Comparison of ENCODE assay signal across 10 cellular contexts in genomic region chr12:68189766-68190700, GRCh38. TPM values are rescaled to one million over a fixed set of nuclear protein-coding genes. Genes with fewer than 3 reads are reported as not detected.
DNase-seq lines count a peak whose midpoint lies in the region; ATAC-seq and TF ChIP-seq lines count a peak whose summit lies in the region.
"Had no signal": no experiment of that assay in that cellular context is flagged by ENCODE, and none has a peak within 500 bp of the region (broad histone marks: within the 10 kb centered on the region; RNA-seq: fewer than 3 reads in every experiment).

No MANE protein-coding gene starts in this region.

- WGBS in lower leg skin, 2 donors, result 63 to 68% methylated on average over 4 of the region's 4 CpGs

- DNase-seq in GM04504 (ENCODE audit: low read depth), result peak; percentile 9
- peak; percentile 81 for DNase-seq in RPMI7951 (ENCODE audit: low read depth)
- peak; percentile 78 for DNase-seq in astrocyte of the cerebellum (ENCODE audit: low read depth)
- DNase-seq in stimulated activated CD4-positive, alpha-beta T cell treated with anti-CD3 and anti-CD28 coated beads, Interleukin-12 subunit alpha, Interleukin-12 subunit beta, amount 100 ng/mL, for 4 hours, result peak; percentile 18
- DNase-seq in lower leg skin (ENCODE audit: low spot score in 2 of 2), result no peak
- DNase-seq: H7 had no signal

- intact Hi-C loops in lower leg skin (cut with DNase I; ENCODE audit: low total_unique reads), result no loop called here

- no peak for ATAC-seq in HG03135 (IDR thresholded peaks at IDR 0.05; ENCODE audit: unreplicated experiment)
- ATAC-seq in GM18870 (IDR thresholded peaks at IDR 0.05; ENCODE audit: unreplicated experiment), result no peak
- ATAC-seq in HG02798 (IDR thresholded peaks at IDR 0.05; ENCODE audit: poor library complexity, unreplicated experiment), result no peak
- ATAC-seq: Right ventricle myocardium inferior had no signal

- no peak overlapping the region for H3K4me3 ChIP-seq in astrocyte of the cerebellum (ENCODE audit: low read depth, low read length)
- H3K4me3 ChIP-seq in lower leg skin (ENCODE audit: low read depth, poor library complexity, severe bottlenecking), result no peak overlapping the region

- no peak for TF ChIP-seq POLR2A in lower leg skin (IDR thresholded peaks at IDR 0.05)

- TF ChIP-seq CTCF in astrocyte of the cerebellum (IDR thresholded peaks at IDR 0.05; ENCODE audit: low read depth, low read length, missing control alignments) (no peak), lower leg skin (IDR thresholded peaks at IDR 0.05) (no peak)

- in situ Hi-C loops in astrocyte of the cerebellum (cut with HindIII; ENCODE audit: low sequenced_read_pairs), result no loop called here

RNA-seq across cellular contexts. Expression of gene IFNG, which starts 30.5 kb away (rescaled TPM):
- total RNA-seq in RPMI7951 (2014; rRNA removed; shearing (Covaris generic)), result not detected in 2 replicates
- total RNA-seq in lower leg skin, result not detected
- total RNA-seq: H7, Right ventricle myocardium inferior had no signal

RNA-seq across cellular contexts. Expression of gene IL26, which starts 35.6 kb away (rescaled TPM):
- not detected in 2 replicates for total RNA-seq in RPMI7951 (2014; rRNA removed; shearing (Covaris generic))
- total RNA-seq in lower leg skin, result not detected
- total RNA-seq: H7, Right ventricle myocardium inferior had no signal

Comparison
In these comparisons a context has a peak if more than half of its experiments do, and no peak if none do; other contexts are left out.
1. DNase-seq: peak in GM04504 (single experiment), RPMI7951 (single experiment), astrocyte of the cerebellum (single experiment) and stimulated activated CD4-positive, alpha-beta T cell treated with anti-CD3 and anti-CD28 coated beads, Interleukin-12 subunit alpha, Interleukin-12 subunit beta, amount 100 ng/mL, for 4 hours (single experiment); none in lower leg skin (0 of 2).